Comparison of ENCODE assay signal across 21 cellular contexts in genomic region chr11:23974046-23974445, GRCh38.
DNase-seq lines count a peak whose midpoint lies in the region; ATAC-seq, FAIRE-seq and TF ChIP-seq lines count a peak whose summit lies in the region.
"Had no signal": no experiment of that assay in that cellular context is flagged by ENCODE, and none has a peak within 500 bp of the region (broad histone marks: within the 10 kb centered on the region; RNA-seq: fewer than 3 reads in every experiment).

No MANE protein-coding gene starts in this region.

- H2BK15ac ChIP-seq in H1 (ENCODE audit: low read length) = no peak overlapping the region
- no peak overlapping the region for H2BK15ac ChIP-seq in neuronal stem cell (ENCODE audit: low read length)

- TF ChIP-seq CTCF in GM23338 (conservative IDR thresholded peaks at IDR 0.05; ENCODE audit: low read depth in 2 of 2) (no peak), H1 (IDR thresholded peaks at IDR 0.05; ENCODE audit: control extremely low read depth in 1 of 3, insufficient read depth in 1 of 3, low read depth in 1 of 3, low read length in 3 of 3) (no peak)

- no peaks in the 10 kb centered on the region for H3K9me3 Mint-ChIP-seq in GM23338

- H3K23me2 ChIP-seq in H1 (ENCODE audit: low read depth, low read length) = no peaks in the 10 kb centered on the region

- H3K79me1 ChIP-seq in H1 (ENCODE audit: low read depth, low read length) = no peaks in the 10 kb centered on the region
- H3K79me1 ChIP-seq in neuronal stem cell (ENCODE audit: low read depth, low read length) = no peaks in the 10 kb centered on the region

- no peak overlapping the region for H3K4me3 Mint-ChIP-seq in GM23338
- H3K4me3 Mint-ChIP-seq: B cell, CD14-positive monocyte, IgD-negative memory B cell had no signal

- H2BK5ac ChIP-seq in H1 (ENCODE audit: low read depth, low read length) (peak overlapping the region; percentile 78; the same call in 1 of the 2 replicates), neuronal stem cell (ENCODE audit: low read length) (no peak overlapping the region)

- H3K79me2 ChIP-seq in GM23338 (replicated peaks; ENCODE audit: insufficient read depth) (no peaks in the 10 kb centered on the region), H1 (ENCODE audit: control insufficient read depth in 1 of 2, insufficient read depth in 2 of 2, low read length in 2 of 2) (no peaks in the 10 kb centered on the region)

- POLR2A ChIA-PET in H1 (lab: Charles Lee; ENCODE audit: partially characterized antibody) = no interaction called here

- peaks cover 4% of the 10 kb centered on the region for H3K27me3 Mint-ChIP-seq in GM23338 (ENCODE audit: insufficient read depth, low read depth, poor library complexity)
- H3K27me3 Mint-ChIP-seq: B cell, IgD-negative memory B cell had no signal

- no peak for FAIRE-seq in H1 (lab: Jason Lieb, UNC)
- FAIRE-seq: A549, D721Med, GM19239 had no signal

- DNase-seq in GM23338 (ENCODE audit: low spot score) (no peak), NCI-H2227 treated with DMSO at 0.1 percent for 48 hours (lab: John Stamatoyannopoulos, UW) (peak; percentile 12), H1 (ENCODE audit: low read depth in 1 of 2, low spot score in 2 of 2) (no peak), neuronal stem cell (ENCODE audit: low spot score) (peak; percentile 24), dedifferentiated amniotic fluid mesenchymal stem cell (ENCODE audit: extremely low spot score) (no peak), inferior parietal cortex (ENCODE audit: extremely low spot score) (no peak)
- DNase-seq: HCEC 1CT, NCI-H1105, NCI-H146, NCI-H2081 treated with DMSO at 0.1 percent for 48 hours, NCI-H510A, SIG-M5 had no signal

- H2AFZ ChIP-seq in GM23338 (no peak overlapping the region), H1 (ENCODE audit: low read length) (no peak overlapping the region), neuronal stem cell (ENCODE audit: low read length) (no peak overlapping the region)

- no peak overlapping the region for H2AK5ac ChIP-seq in H1 (ENCODE audit: low read depth, low read length)
- no peak overlapping the region for H2AK5ac ChIP-seq in neuronal stem cell (ENCODE audit: low read depth, low read length)

- no peaks in the 10 kb centered on the region for H3F3A ChIP-seq in GM23338 (replicated peaks; ENCODE audit: low read depth)

- H3K9me2 ChIP-seq in GM23338 (ENCODE audit: insufficient read depth) = peaks cover 5% of the 10 kb centered on the region; the same call in 1 of the 2 replicates

- no peaks in the 10 kb centered on the region for H3K27me3 ChIP-seq in GM23338 (ENCODE audit: insufficient read depth)
- no peaks in the 10 kb centered on the region for H3K27me3 ChIP-seq in H1 (replicated peaks in 1 of 4; ENCODE audit: control insufficient read depth in 3 of 4, extremely low read depth in 1 of 4, insufficient read depth in 3 of 4, low read length in 3 of 4)
- H3K27me3 ChIP-seq in neuronal stem cell (ENCODE audit: control insufficient read depth in 3 of 3, insufficient read depth in 3 of 3, low read depth in 1 of 3, low read length in 3 of 3) = no peaks in the 10 kb centered on the region

- peaks cover 19% of the 10 kb centered on the region for H3K4me1 Mint-ChIP-seq in GM23338
- H3K4me1 Mint-ChIP-seq: B cell, CD14-positive monocyte, IgD-negative memory B cell had no signal

- H3K23ac ChIP-seq in H1 (ENCODE audit: insufficient read length) (no peak overlapping the region), neuronal stem cell (ENCODE audit: low read depth, low read length, poor library complexity) (no peak overlapping the region)

- no peak overlapping the region for H3K56ac ChIP-seq in H1 (replicated peaks; ENCODE audit: insufficient read length, low read depth, low read length)

- TF ChIP-seq POLR2A in H1 (IDR thresholded peaks at IDR 0.05; ENCODE audit: control extremely low read depth in 1 of 2, low read depth in 2 of 2, low read length in 2 of 2) = no peak

- WGBS in H1 (ENCODE audit: extremely low coverage in 1 of 2, insufficient coverage in 1 of 2, insufficient read length in 1 of 2, insufficient replicate concordance in 2 of 2, low coverage in 1 of 2, low lambda C conversion rate in 2 of 2, missing lambda C conversion rate in 1 of 2), 2 experiments = 81% methylated on average over 3 of the region's 3 CpGs; no CpG with 5 or more reads in 1 of the 2 experiments
- WGBS in neuronal stem cell (ENCODE audit: extremely low coverage in 2 of 2, insufficient read length in 2 of 2, insufficient replicate concordance in 1 of 2), 2 donors = no CpG with 5 or more reads among the region's 3 CpGs

- H3K9ac ChIP-seq in H1 (replicated peaks in 1 of 4; ENCODE audit: extremely low read depth in 1 of 4, low read depth in 3 of 4, low read length in 3 of 4) (no peak overlapping the region), neuronal stem cell (ENCODE audit: low read depth, low read length, poor library complexity) (no peak overlapping the region)

- no peak overlapping the region for H4K5ac ChIP-seq in H1 (ENCODE audit: insufficient read length, low read depth, low read length)

- H3K4me1 ChIP-seq in GM23338 (ENCODE audit: insufficient read depth) = peaks cover 18% of the 10 kb centered on the region; the same call in 1 of the 2 replicates
- peaks cover 0 to 2% (median 0%) of the 10 kb centered on the region in 4 experiments; a peak in 1 of 7 replicates for H3K4me1 ChIP-seq in H1 (replicated peaks in 1 of 4; ENCODE audit: control insufficient read depth in 3 of 4, insufficient read depth in 4 of 4, low read length in 3 of 4)
- H3K4me1 ChIP-seq in neuronal stem cell (ENCODE audit: control insufficient read depth in 2 of 2, insufficient read depth in 1 of 2, low read depth in 1 of 2, low read length in 2 of 2) = peaks cover 0 to 5% of the 10 kb centered on the region in 2 donors
- H3K4me1 ChIP-seq: A549 had no signal

- H3K14ac ChIP-seq in H1 (ENCODE audit: insufficient read length) = no peak overlapping the region
- H3K14ac ChIP-seq in neuronal stem cell (ENCODE audit: low read length) = no peak overlapping the region

- TF ChIP-seq EP300 in H1 (IDR thresholded peaks at IDR 0.05; ENCODE audit: borderline replicate concordance in 1 of 2, low read depth in 2 of 2, low read length in 2 of 2) = no peak

- CTCF ChIA-PET in H1 (lab: Charles Lee; ENCODE audit: partially characterized antibody) = no interaction called here

- H4K91ac ChIP-seq in H1 (replicated peaks; ENCODE audit: insufficient read length, low read length) = no peak overlapping the region
- H4K91ac ChIP-seq in neuronal stem cell (ENCODE audit: low read depth, low read length, poor library complexity) = no peak overlapping the region

- ATAC-seq in GM23338 = no peak
- no peak for ATAC-seq in GM21786 (IDR thresholded peaks at IDR 0.05; ENCODE audit: unreplicated experiment)
- ATAC-seq: A549, SK-N-SH treated with all-trans-retinoic acid at 6 μM for 48 hours had no signal

- H4K8ac ChIP-seq in H1 (ENCODE audit: extremely low read depth, insufficient read depth, low read length) = no peak overlapping the region
- no peak overlapping the region for H4K8ac ChIP-seq in neuronal stem cell (ENCODE audit: low read depth, low read length)

- no peaks in the 10 kb centered on the region for H3K9me3 ChIP-seq in H1 (ENCODE audit: insufficient read depth in 2 of 2, low read depth in 1 of 2, low read length in 1 of 2)
- H3K9me3 ChIP-seq in neuronal stem cell (replicated peaks in 1 of 2; ENCODE audit: control insufficient read depth in 2 of 2, insufficient read depth in 1 of 2, low read depth in 1 of 2, low read length in 2 of 2) = no peaks in the 10 kb centered on the region
- H3K9me3 ChIP-seq: A549 had no signal

- no peak overlapping the region for H3K4ac ChIP-seq in H1 (replicated peaks; ENCODE audit: insufficient read length, low read depth, low read length)
- no peak overlapping the region for H3K4ac ChIP-seq in neuronal stem cell (ENCODE audit: low read length)

- H3K18ac ChIP-seq in H1 (ENCODE audit: extremely low read depth, low read length) (no peak overlapping the region; the same call in none of the 2 replicates), neuronal stem cell (ENCODE audit: low read length) (no peak overlapping the region)

- H4K20me1 ChIP-seq in GM23338 (replicated peaks; ENCODE audit: insufficient read depth) (no peaks in the 10 kb centered on the region), H1 (replicated peaks in 1 of 2; ENCODE audit: control insufficient read depth in 1 of 2, insufficient read depth in 2 of 2, low read length in 2 of 2) (no peaks in the 10 kb centered on the region)

- H2BK12ac ChIP-seq in H1 (ENCODE audit: low read depth, low read length) = no peak overlapping the region
- H2BK12ac ChIP-seq in neuronal stem cell (ENCODE audit: low read length) = no peak overlapping the region

- no peak overlapping the region for H3K4me2 ChIP-seq in GM23338
- no peak overlapping the region for H3K4me2 ChIP-seq in H1 (ENCODE audit: insufficient read depth in 1 of 2, low read depth in 2 of 2, low read length in 2 of 2)
- no peak overlapping the region for H3K4me2 ChIP-seq in neuronal stem cell (ENCODE audit: insufficient read depth, low read length, poor library complexity, severe bottlenecking)
- H3K4me2 ChIP-seq: A549 had no signal

- H3K4me3 ChIP-seq in GM23338 (no peak overlapping the region), H1 (ENCODE audit: extremely low read depth in 1 of 4, insufficient read depth in 2 of 4, low read depth in 3 of 4, low read length in 4 of 4) (no peak overlapping the region), neuronal stem cell (ENCODE audit: low read length in 2 of 2) (no peak overlapping the region)
- H3K4me3 ChIP-seq: A549 had no signal

- H3K27ac ChIP-seq in GM23338 (ENCODE audit: low read depth) (peak overlapping the region; percentile 84; the same call in 1 of the 2 replicates), H1 (ENCODE audit: low read depth, low read length) (no peak overlapping the region), neuronal stem cell (replicated peaks; ENCODE audit: low read length) (peak overlapping the region; percentile 21)
- H3K27ac ChIP-seq: A549, RWPE1 had no signal

- H2BK120ac ChIP-seq in H1 (replicated peaks; ENCODE audit: low read depth, low read length) = no peak overlapping the region
- no peak overlapping the region for H2BK120ac ChIP-seq in neuronal stem cell (ENCODE audit: low read depth, low read length)

- H2BK20ac ChIP-seq in H1 (ENCODE audit: low read length) = no peak overlapping the region

- no peak overlapping the region for H3K27ac Mint-ChIP-seq in GM23338
- H3K27ac Mint-ChIP-seq: B cell, CD14-positive monocyte had no signal

- H3K36me3 Mint-ChIP-seq in GM23338 (ENCODE audit: low read depth) = no peaks in the 10 kb centered on the region
- H3K36me3 Mint-ChIP-seq: CD14-positive monocyte, IgD-negative memory B cell had no signal

- H3K36me3 ChIP-seq in GM23338 (ENCODE audit: insufficient read depth) (no peaks in the 10 kb centered on the region), H1 (ENCODE audit: control insufficient read depth in 2 of 4, insufficient read depth in 4 of 4, low read length in 3 of 4) (no peaks in the 10 kb centered on the region), neuronal stem cell (replicated peaks in 1 of 2; ENCODE audit: control insufficient read depth in 2 of 2, insufficient read depth in 2 of 2, low read length in 2 of 2) (no peaks in the 10 kb centered on the region)

- TF ChIP-seq RAD21 in H1 (IDR thresholded peaks at IDR 0.05 in 1 of 2, conservative IDR thresholded peaks at IDR 0.05 in 1 of 2; ENCODE audit: low read depth in 2 of 2, low read length in 2 of 2) = no peak

TF ChIP-seq in GM23338, 12 proteins besides CTCF, POLR2A, EP300 and RAD21 (continues in another document):
- no peak for TF ChIP-seq EZH2 (IDR thresholded peaks at IDR 0.05; ENCODE audit: low read depth, unreplicated experiment)

Comparison
In these comparisons a context has a peak if more than half of its experiments do, and no peak if none do; other contexts are left out.
1. DNase-seq: peak in NCI-H2227 treated with DMSO at 0.1 percent for 48 hours (single experiment) and neuronal stem cell (single experiment); none in GM23338 (single experiment), H1 (0 of 2), dedifferentiated amniotic fluid mesenchymal stem cell (single experiment) and inferior parietal cortex (single experiment).